Comparison of ENCODE assay signal across 9 cellular contexts in genomic region chr22:17257578-17257977, GRCh38. TPM values are rescaled to one million over a fixed set of nuclear protein-coding genes. Genes with fewer than 3 reads are reported as not detected.
DNase-seq lines count a peak whose midpoint lies in the region; ATAC-seq and TF ChIP-seq lines count a peak whose summit lies in the region.
"Had no signal": no experiment of that assay in that cellular context is flagged by ENCODE, and none has a peak within 500 bp of the region (broad histone marks: within the 10 kb centered on the region; RNA-seq: fewer than 3 reads in every experiment).

No MANE protein-coding gene starts in this region.

- no peaks in the 10 kb centered on the region for H4K20me1 ChIP-seq in hepatocyte (ENCODE audit: insufficient read depth, poor library complexity, severe bottlenecking)

- intact Hi-C loops in ascending aorta (cut with DNase I) = no loop called here

- H3K4me3 ChIP-seq in hepatocyte = no peak overlapping the region
- H3K4me3 ChIP-seq in ascending aorta = no peak overlapping the region

- DNase-seq in NCI-H128 (lab: John Stamatoyannopoulos, UW; ENCODE audit: unreplicated experiment) (peak; percentile 38), hepatocyte (ENCODE audit: low spot score) (no peak), ascending aorta (ENCODE audit: low spot score in 2 of 2) (no peak), NK-92 (lab: John Stamatoyannopoulos, UW; ENCODE audit: unreplicated experiment) (no peak), SIG-M5 treated with dmso at 0.1 percent for 504 hours (lab: John Stamatoyannopoulos, UW; ENCODE audit: unreplicated experiment) (no peak), activated gamma-delta T cell treated with Interleukin-2 at 50 U/mL for 16 hours (no peak)

- H3K79me2 ChIP-seq in hepatocyte = no peaks in the 10 kb centered on the region

- no peaks in the 10 kb centered on the region for H3K9me2 ChIP-seq in hepatocyte (replicated peaks; ENCODE audit: insufficient read depth)

- peak overlapping the region; percentile 63 for H3K4me2 ChIP-seq in hepatocyte

- no peaks in the 10 kb centered on the region for H3K36me3 ChIP-seq in hepatocyte (replicated peaks; ENCODE audit: insufficient read depth, low read depth)
- H3K36me3 ChIP-seq in ascending aorta = no peaks in the 10 kb centered on the region

- peak; percentile 26 for ATAC-seq in GM18519 (IDR thresholded peaks at IDR 0.05; ENCODE audit: low FRiP score, unreplicated experiment)
- peak; percentile 33 for ATAC-seq in GM21717 (IDR thresholded peaks at IDR 0.05; ENCODE audit: unreplicated experiment)

- H3K4me1 ChIP-seq in hepatocyte (ENCODE audit: insufficient read depth) (peaks cover 16% of the 10 kb centered on the region), ascending aorta (no peaks in the 10 kb centered on the region)

- no peak for TF ChIP-seq CTCF in hepatocyte (IDR thresholded peaks at IDR 0.05; ENCODE audit: poor library complexity)
- no peak for TF ChIP-seq CTCF in ascending aorta (IDR thresholded peaks at IDR 0.05)

- H3K27me3 ChIP-seq in hepatocyte = no peaks in the 10 kb centered on the region
- no peaks in the 10 kb centered on the region for H3K27me3 ChIP-seq in ascending aorta

- peak overlapping the region; percentile 84 for H3K27ac ChIP-seq in hepatocyte
- no peak overlapping the region for H3K27ac ChIP-seq in ascending aorta

- 36% methylated on average over 3 of the region's 3 CpGs for WGBS in hepatocyte (ENCODE audit: low lambda C conversion rate, missing lambda C conversion rate)

- H3K9me3 ChIP-seq in hepatocyte (ENCODE audit: low read depth) (no peaks in the 10 kb centered on the region), ascending aorta (no peaks in the 10 kb centered on the region)

- H2AFZ ChIP-seq in hepatocyte = peak overlapping the region; percentile 60

RNA-seq across cellular contexts. Expression of gene ADA2, which starts 38.3 kb away (rescaled TPM):
- total RNA-seq in hepatocyte (12.1 and 17.5 TPM in 2 replicates), ascending aorta (not detected)
- 13.8 and 14.1 TPM in 2 replicates for polyA plus RNA-seq in hepatocyte
- total RNA-seq: SK-MEL-5 had no signal

Comparison
In these comparisons a context has a peak if more than half of its experiments do, and no peak if none do; other contexts are left out.
1. RNA of gene ADA2, which starts 38.3 kb away (total RNA-seq): 12.1 to 17.5 TPM in hepatocyte; not detected in ascending aorta (single experiment); every median in the first group is over 10 times any median in the second.